16 cellular contexts compared by ENCODE assay signal in genomic region chr1:66475940-66476339, GRCh38. TPM values are rescaled to one million over a fixed set of nuclear protein-coding genes. Genes with fewer than 3 reads are reported as not detected.
DNase-seq lines count a peak whose midpoint lies in the region; ATAC-seq and TF ChIP-seq lines count a peak whose summit lies in the region.
"Had no signal": no experiment of that assay in that cellular context is flagged by ENCODE, and none has a peak within 500 bp of the region (broad histone marks: within the 10 kb centered on the region; RNA-seq: fewer than 3 reads in every experiment).

No MANE protein-coding gene starts in this region.

- intact Hi-C loops in IMR-90 (cut with micrococcal nuclease): no loop called here

- H3K27ac ChIP-seq in IMR-90 (ENCODE audit: insufficient read depth, low read length) (no peak overlapping the region), mesendoderm (ENCODE audit: low read depth, low read length) (no peak overlapping the region)
- H3K27ac ChIP-seq: C4-2B had no signal

- TF ChIP-seq CTCF in IMR-90 (conservative IDR thresholded peaks at IDR 0.05; ENCODE audit: low read depth, low read length) (no peak), glutamatergic neuron (IDR thresholded peaks at IDR 0.05; ENCODE audit: partially characterized antibody, unreplicated experiment) (no peak)

- WGBS in IMR-90 (ENCODE audit: extremely low coverage in 2 of 2, insufficient read length in 1 of 2), 2 experiments: no CpG with 5 or more reads among the region's 2 CpGs
- WGBS in mesendoderm (ENCODE audit: extremely low coverage, insufficient coverage, low lambda C conversion rate): no CpG with 5 or more reads among the region's 2 CpGs

- no peaks in the 10 kb centered on the region for H3K27me3 ChIP-seq in IMR-90 (ENCODE audit: control insufficient read depth, insufficient read depth, low read length)
- no peaks in the 10 kb centered on the region for H3K27me3 ChIP-seq in mesendoderm (ENCODE audit: insufficient read depth, low read length, poor library complexity)

- H3K23ac ChIP-seq in IMR-90 (ENCODE audit: low read depth, low read length) (no peak overlapping the region), mesendoderm (ENCODE audit: low read length) (no peak overlapping the region)

- peaks cover 2% of the 10 kb centered on the region for H3K9me3 Mint-ChIP-seq in glutamatergic neuron (ENCODE audit: unreplicated experiment)
- no peaks in the 10 kb centered on the region for H3K9me3 Mint-ChIP-seq in activated naive CD8-positive, alpha-beta T cell treated with anti-CD3 and anti-CD28 coated beads for 36 hours

- TF ChIP-seq POLR2A in IMR-90 (IDR thresholded peaks at IDR 0.05; ENCODE audit: low read depth, low read length): no peak

- H2BK15ac ChIP-seq in IMR-90 (ENCODE audit: low read depth, low read length) (no peak overlapping the region), mesendoderm (replicated peaks; ENCODE audit: low read depth) (no peak overlapping the region)

- no peaks in the 10 kb centered on the region for H3K27me3 Mint-ChIP-seq in glutamatergic neuron (ENCODE audit: unreplicated experiment)
- H3K27me3 Mint-ChIP-seq in activated naive CD8-positive, alpha-beta T cell treated with anti-CD3 and anti-CD28 coated beads for 36 hours: peaks cover 8% of the 10 kb centered on the region

- no TSS peak for BruUV-seq in IMR-90 (replicated peaks; lab: Mats Ljungman, UMichigan)

- H3K4me3 Mint-ChIP-seq in glutamatergic neuron (ENCODE audit: unreplicated experiment): no peak overlapping the region
- no peak overlapping the region for H3K4me3 Mint-ChIP-seq in activated naive CD8-positive, alpha-beta T cell treated with anti-CD3 and anti-CD28 coated beads for 36 hours

- H4K8ac ChIP-seq in IMR-90 (ENCODE audit: low read depth in 2 of 2, low read length in 2 of 2) (no peak overlapping the region), mesendoderm (ENCODE audit: low read depth, low read length) (no peak overlapping the region)

- H3K9ac ChIP-seq in IMR-90 (ENCODE audit: low read depth, low read length) (no peak overlapping the region), mesendoderm (ENCODE audit: low read length) (no peak overlapping the region)

- no peaks in the 10 kb centered on the region for H3K79me2 ChIP-seq in mesendoderm (ENCODE audit: control insufficient read depth, insufficient read depth, low read length)

- no peak overlapping the region for H3K56ac ChIP-seq in IMR-90 (ENCODE audit: extremely low read depth, insufficient read depth, low read length)
- H3K56ac ChIP-seq in mesendoderm (ENCODE audit: low read length): no peak overlapping the region

- 0 out of 2 replicates have a peak overlapping the region, but pooled peaks have one; percentile 7 for H4K5ac ChIP-seq in IMR-90 (ENCODE audit: low read depth, low read length)
- no peak overlapping the region for H4K5ac ChIP-seq in mesendoderm (ENCODE audit: low read length)

- H3K4me3 ChIP-seq in IMR-90 (ENCODE audit: insufficient read depth, low read depth, low read length): no peak overlapping the region
- H3K4me3 ChIP-seq in mesendoderm (ENCODE audit: low read length): no peak overlapping the region
- H3K4me3 ChIP-seq: HAP-1, K562 had no signal

- no peak overlapping the region for H2AK9ac ChIP-seq in IMR-90 (replicated peaks; ENCODE audit: low read depth, low read length, poor library complexity)

- peaks cover 3% of the 10 kb centered on the region; the same call in 1 of the 2 replicates for H3K9me3 ChIP-seq in IMR-90 (ENCODE audit: control insufficient read depth, insufficient read depth, low read length)
- H3K9me3 ChIP-seq: HAP-1 had no signal

- H3K18ac ChIP-seq in IMR-90 (ENCODE audit: low read depth, low read length): no peak overlapping the region
- H3K18ac ChIP-seq in mesendoderm (ENCODE audit: low read length): no peak overlapping the region

- DNase-seq in DMS79 treated with DMSO at 0.1 percent for 48 hours (lab: John Stamatoyannopoulos, UW) (peak; percentile 49), IMR-90 (no peak), glutamatergic neuron (peak; percentile 22), mesendoderm (peak; percentile 10), NCI-H82 treated with DMSO at 0.1 percent for 48 hours (lab: John Stamatoyannopoulos, UW; ENCODE audit: unreplicated experiment) (no peak), ureter (ENCODE audit: low spot score) (no peak), SW480 (ENCODE audit: low spot score) (no peak)
- DNase-seq in activated naive CD8-positive, alpha-beta T cell treated with anti-CD3 and anti-CD28 coated beads for 36 hours: no peak
- DNase-seq: MV-4-11, NCI-H1417 treated with DMSO at 0.1 percent for 48 hours, NCI-H2029 treated with DMSO at 0.1 percent for 48 hours, NCI-H82 had no signal

- TF ChIP-seq RAD21 in IMR-90 (IDR thresholded peaks at IDR 0.05; ENCODE audit: low read length): no peak

- peaks cover 2% of the 10 kb centered on the region; the same call in 1 of the 2 replicates for H3K4me1 ChIP-seq in IMR-90 (ENCODE audit: control insufficient read depth, insufficient read depth, low read length)
- H3K4me1 ChIP-seq in mesendoderm (ENCODE audit: control insufficient read depth, low read depth, low read length): no peaks in the 10 kb centered on the region
- H3K4me1 ChIP-seq: HAP-1 had no signal

- H3K36me3 ChIP-seq in IMR-90 (ENCODE audit: control insufficient read depth, insufficient read depth, low read length) (no peaks in the 10 kb centered on the region), mesendoderm (ENCODE audit: control insufficient read depth, insufficient read depth, low read length) (no peaks in the 10 kb centered on the region)
- H3K36me3 ChIP-seq: HAP-1 had no signal

- CTCF ChIA-PET in IMR-90 (lab: Yijun Ruan, JAX): no interaction called here

- no peak overlapping the region for H4K91ac ChIP-seq in IMR-90 (ENCODE audit: insufficient read depth, low read depth, low read length)

- no peak for ATAC-seq in IMR-90 (ENCODE audit: low read depth)
- ATAC-seq: K562, Panc1 had no signal

- H3K79me1 ChIP-seq in IMR-90 (ENCODE audit: low read depth in 1 of 2, low read length in 2 of 2) (no peaks in the 10 kb centered on the region), mesendoderm (ENCODE audit: low read length) (no peaks in the 10 kb centered on the region)

- H4K20me1 ChIP-seq in IMR-90 (ENCODE audit: insufficient read depth, low read length): no peaks in the 10 kb centered on the region

- H2BK20ac ChIP-seq in IMR-90 (ENCODE audit: low read depth, low read length): no peak overlapping the region

- H3K4me1 Mint-ChIP-seq in glutamatergic neuron (ENCODE audit: low read depth, unreplicated experiment): peaks cover 11% of the 10 kb centered on the region
- no peaks in the 10 kb centered on the region for H3K4me1 Mint-ChIP-seq in activated naive CD8-positive, alpha-beta T cell treated with anti-CD3 and anti-CD28 coated beads for 36 hours

- POLR2A ChIA-PET in IMR-90 (lab: Charles Lee; ENCODE audit: unreplicated experiment): no interaction called here

- dilution Hi-C loops in IMR-90 (cut with HindIII; ENCODE audit: low sequenced_read_pairs, unreplicated experiment): no loop called here

- H3K9me1 ChIP-seq in IMR-90 (ENCODE audit: insufficient read depth, low read length): no peaks in the 10 kb centered on the region

- H2AK5ac ChIP-seq in IMR-90 (ENCODE audit: low read depth, low read length): no peak overlapping the region
- no peak overlapping the region for H2AK5ac ChIP-seq in mesendoderm (ENCODE audit: low read length)

- H3K4ac ChIP-seq in IMR-90 (ENCODE audit: low read depth, low read length) (no peak overlapping the region), mesendoderm (ENCODE audit: low read depth, low read length) (no peak overlapping the region)

- in situ Hi-C loops in IMR-90 (cut with MboI; ENCODE audit: low sequenced_read_pairs): no loop called here

- H3K14ac ChIP-seq in IMR-90 (replicated peaks; ENCODE audit: low read depth, low read length): no peak overlapping the region

- no peak overlapping the region for H2AFZ ChIP-seq in IMR-90 (replicated peaks; ENCODE audit: low read length, poor library complexity)

- H2BK5ac ChIP-seq in IMR-90 (ENCODE audit: low read depth, low read length, poor library complexity, severe bottlenecking) (no peak overlapping the region), mesendoderm (ENCODE audit: low read length) (no peak overlapping the region)

- no peaks in the 10 kb centered on the region for H3K36me3 Mint-ChIP-seq in glutamatergic neuron (ENCODE audit: unreplicated experiment)
- no peaks in the 10 kb centered on the region for H3K36me3 Mint-ChIP-seq in activated naive CD8-positive, alpha-beta T cell treated with anti-CD3 and anti-CD28 coated beads for 36 hours

- no peak overlapping the region for H3K27ac Mint-ChIP-seq in glutamatergic neuron (ENCODE audit: unreplicated experiment)
- no peak overlapping the region for H3K27ac Mint-ChIP-seq in activated naive CD8-positive, alpha-beta T cell treated with anti-CD3 and anti-CD28 coated beads for 36 hours

- H2BK120ac ChIP-seq in IMR-90 (ENCODE audit: low read depth, low read length) (no peak overlapping the region), mesendoderm (ENCODE audit: low read depth, low read length) (no peak overlapping the region)

- H3K4me2 ChIP-seq in IMR-90 (ENCODE audit: low read depth, low read length) (no peak overlapping the region), mesendoderm (ENCODE audit: low read length) (no peak overlapping the region)

TF ChIP-seq in IMR-90, 13 proteins besides CTCF, POLR2A, EP300 and RAD21 (continues in another document):
- TF ChIP-seq RCOR1 (IDR thresholded peaks at IDR 0.05; ENCODE audit: insufficient replicate concordance, low read length): no peak
- no peak for TF ChIP-seq USF2 (IDR thresholded peaks at IDR 0.05; ENCODE audit: low read depth, low read length)
- TF ChIP-seq MAZ (IDR thresholded peaks at IDR 0.05; ENCODE audit: borderline replicate concordance, low read depth, low read length): no peak
- TF ChIP-seq RFX5 (IDR thresholded peaks at IDR 0.05; ENCODE audit: low read depth, low read length): no peak
- no peak for TF ChIP-seq NFE2L2 (IDR thresholded peaks at IDR 0.05; ENCODE audit: low read depth, low read length)

RNA-seq across cellular contexts. Expression of gene SGIP1, which starts 58.0 kb away (rescaled TPM):
- total RNA-seq in IMR-90 (2012; rRNA removed) (27.1 and 43.6 TPM in 2 replicates), glutamatergic neuron (ENCODE audit: unreplicated experiment) (75.2 TPM), ureter (15.8 TPM)
- polyA plus RNA-seq in IMR-90 (2012; rRNA removed): 40.7 and 42.7 TPM in 2 replicates
- polyA plus RNA-seq in IMR-90 (2012; cell fraction: cytosol; rRNA removed): 8.9 and 10.9 TPM in 2 replicates
- polyA plus RNA-seq in IMR-90 (2012; cell fraction: nucleus; rRNA removed; ENCODE audit: low replicate concordance): 69.0 and 361 TPM in 2 replicates
- polyA plus RNA-seq in mesendoderm (2013, experiment 1 of 2): 0.77 TPM
- 0.84 TPM for polyA plus RNA-seq in mesendoderm (2013, experiment 2 of 2)
- not detected for total RNA-seq in activated naive CD8-positive, alpha-beta T cell treated with anti-CD3 and anti-CD28 coated beads for 36 hours

Comparison
In these comparisons a context has a peak if more than half of its experiments do, and no peak if none do; other contexts are left out.
1. DNase-seq: peak in DMS79 treated with DMSO at 0.1 percent for 48 hours (single experiment), glutamatergic neuron (single experiment) and mesendoderm (single experiment); none in IMR-90 (single experiment), NCI-H82 treated with DMSO at 0.1 percent for 48 hours (single experiment), activated naive CD8-positive, alpha-beta T cell treated with anti-CD3 and anti-CD28 coated beads for 36 hours (single experiment), ureter (single experiment) and SW480 (single experiment).
2. RNA of gene SGIP1, which starts 58.0 kb away (total RNA-seq): 75.2 TPM in glutamatergic neuron (single experiment), 27.1 to 43.6 TPM in IMR-90 and 15.8 TPM in ureter (single experiment); not detected in activated naive CD8-positive, alpha-beta T cell treated with anti-CD3 and anti-CD28 coated beads for 36 hours; every median in the first group is over 10 times any median in the second.